In the genomic region with DNA sequence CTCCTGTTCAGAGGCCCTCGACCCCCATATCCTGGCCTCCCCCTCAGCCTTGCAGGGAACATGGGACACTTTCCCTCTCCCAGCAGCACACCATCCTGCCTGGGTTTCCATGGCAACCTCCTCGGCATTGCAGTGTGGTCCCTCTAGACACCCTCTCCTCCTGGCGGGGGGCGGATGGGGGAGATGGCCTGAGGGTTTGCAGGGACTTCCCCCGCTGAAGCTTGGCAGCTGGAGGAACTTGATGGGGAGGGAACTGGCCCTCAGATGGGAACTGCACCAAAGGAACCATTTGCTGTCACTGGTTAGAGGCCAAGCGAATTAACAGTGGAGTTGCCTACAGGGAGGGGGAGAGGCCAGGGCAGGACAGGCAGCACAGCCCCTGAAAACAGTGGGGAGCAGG, we compare ENCODE assay signal across 19 cellular contexts.
"Had no signal": no experiment of that assay in that cellular context is flagged by ENCODE, and none has a peak within 500 bp of the region (broad histone marks: within the 10 kb centered on the region; RNA-seq: fewer than 3 reads in every experiment).

No MANE protein-coding gene starts in this region.

- H3K36me3 ChIP-seq: cardiac muscle cell, lower lobe of right lung, prostate gland, right lobe of liver, upper lobe of right lung had no signal

- H3K27ac ChIP-seq: cardiac muscle cell, gastroesophageal sphincter, lower lobe of right lung, prostate gland, right lobe of liver, testis, upper lobe of right lung had no signal

- DNase-seq: activated CD4-positive, alpha-beta T cell treated with anti-CD3 and anti-CD28 coated beads for 48 hours; activated CD8-positive, alpha-beta memory T cell treated with anti-CD3 and anti-CD28 coated beads, Interleukin-2, amount 50 U/mL, for 48 hours; activated CD8-positive, alpha-beta T cell treated with anti-CD3 and anti-CD28 coated beads, Interleukin-2, amount 10 ng/mL, durations not matched to agents 7 days and 5 days; activated naive CD4-positive, alpha-beta T cell treated with Interleukin-2 at 50 U/mL for 16 hours; activated naive CD8-positive, alpha-beta T cell treated with anti-CD3 and anti-CD28 coated beads, Interleukin-2, amount 50 U/mL, for 24 hours; cortex of kidney; effector memory CD8-positive, alpha-beta T cell; kidney glomerular epithelial cell; lower lobe of right lung; naive B cell; right lobe of liver; stimulated activated CD4-positive, alpha-beta T cell treated with anti-CD3 and anti-CD28 coated beads, Interleukin-12 subunit alpha, Interleukin-12 subunit beta, amount 100 ng/mL, for 4 hours; stimulated activated naive CD8-positive, alpha-beta T cell treated with anti-CD3 and anti-CD28 coated beads, Interleukin-15, Interleukin-2, amounts not matched to agents 100 U/mL and 50 U/mL, for 24 hours; T-helper 1 cell; testis; upper lobe of right lung had no signal

- H3K4me1 ChIP-seq: prostate gland, right lobe of liver had no signal

- H3K27me3 ChIP-seq: cardiac muscle cell, gastroesophageal sphincter, right lobe of liver, testis, upper lobe of right lung had no signal

- H3K9me3 ChIP-seq: gastroesophageal sphincter, lower lobe of right lung, prostate gland, right lobe of liver, testis, upper lobe of right lung had no signal

- H3K4me3 ChIP-seq: cardiac muscle cell, gastroesophageal sphincter, lower lobe of right lung, prostate gland, right lobe of liver, testis, upper lobe of right lung had no signal
